ENCODE assay signal across 1 cellular context in the genomic region with DNA sequence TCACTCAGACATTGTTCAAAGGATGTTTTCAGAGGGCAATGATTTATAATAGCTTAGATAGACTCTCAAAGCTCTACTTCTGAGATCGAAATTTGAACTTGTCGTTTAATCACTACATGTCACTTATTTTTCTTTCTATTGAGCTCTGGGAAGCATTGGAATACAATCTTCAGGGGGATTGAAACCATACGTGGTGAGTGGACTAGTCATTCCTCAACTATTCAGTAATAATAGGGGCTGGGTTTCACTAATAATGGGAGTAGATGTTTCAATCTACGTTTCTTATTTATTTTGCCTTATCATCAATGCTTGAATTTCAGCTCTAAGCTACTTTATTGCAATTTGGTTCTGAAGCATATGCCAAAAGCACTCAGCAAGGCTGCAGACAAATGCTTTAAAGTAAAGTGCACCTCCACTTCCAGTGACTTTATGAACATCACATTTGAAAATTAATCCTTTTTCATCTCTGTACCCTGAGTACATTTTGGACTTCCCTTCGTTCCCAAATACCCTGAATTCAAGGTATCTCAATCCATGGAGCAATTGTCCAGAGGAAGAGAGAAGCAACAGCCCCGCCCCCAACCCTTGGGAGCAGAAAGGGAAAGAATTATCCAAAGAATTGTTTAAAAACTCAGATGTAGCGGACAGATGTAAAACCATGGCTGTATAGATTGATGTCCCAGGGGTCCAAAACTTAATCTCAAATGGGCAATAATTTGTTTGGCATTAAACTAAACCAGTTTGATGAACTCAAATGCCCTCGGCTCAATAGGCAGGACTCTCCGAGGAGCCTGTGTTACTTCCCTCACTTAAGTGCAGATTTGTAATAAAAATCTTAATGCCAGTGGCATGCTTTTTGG.
TF ChIP-seq lines count a peak whose summit lies in the region.

No MANE protein-coding gene starts in this region.

TF ChIP-seq in HCT116, 20 proteins besides CTCF, POLR2A, EP300 and RAD21 (continued from another document):
- TF ChIP-seq, protein P1, sequence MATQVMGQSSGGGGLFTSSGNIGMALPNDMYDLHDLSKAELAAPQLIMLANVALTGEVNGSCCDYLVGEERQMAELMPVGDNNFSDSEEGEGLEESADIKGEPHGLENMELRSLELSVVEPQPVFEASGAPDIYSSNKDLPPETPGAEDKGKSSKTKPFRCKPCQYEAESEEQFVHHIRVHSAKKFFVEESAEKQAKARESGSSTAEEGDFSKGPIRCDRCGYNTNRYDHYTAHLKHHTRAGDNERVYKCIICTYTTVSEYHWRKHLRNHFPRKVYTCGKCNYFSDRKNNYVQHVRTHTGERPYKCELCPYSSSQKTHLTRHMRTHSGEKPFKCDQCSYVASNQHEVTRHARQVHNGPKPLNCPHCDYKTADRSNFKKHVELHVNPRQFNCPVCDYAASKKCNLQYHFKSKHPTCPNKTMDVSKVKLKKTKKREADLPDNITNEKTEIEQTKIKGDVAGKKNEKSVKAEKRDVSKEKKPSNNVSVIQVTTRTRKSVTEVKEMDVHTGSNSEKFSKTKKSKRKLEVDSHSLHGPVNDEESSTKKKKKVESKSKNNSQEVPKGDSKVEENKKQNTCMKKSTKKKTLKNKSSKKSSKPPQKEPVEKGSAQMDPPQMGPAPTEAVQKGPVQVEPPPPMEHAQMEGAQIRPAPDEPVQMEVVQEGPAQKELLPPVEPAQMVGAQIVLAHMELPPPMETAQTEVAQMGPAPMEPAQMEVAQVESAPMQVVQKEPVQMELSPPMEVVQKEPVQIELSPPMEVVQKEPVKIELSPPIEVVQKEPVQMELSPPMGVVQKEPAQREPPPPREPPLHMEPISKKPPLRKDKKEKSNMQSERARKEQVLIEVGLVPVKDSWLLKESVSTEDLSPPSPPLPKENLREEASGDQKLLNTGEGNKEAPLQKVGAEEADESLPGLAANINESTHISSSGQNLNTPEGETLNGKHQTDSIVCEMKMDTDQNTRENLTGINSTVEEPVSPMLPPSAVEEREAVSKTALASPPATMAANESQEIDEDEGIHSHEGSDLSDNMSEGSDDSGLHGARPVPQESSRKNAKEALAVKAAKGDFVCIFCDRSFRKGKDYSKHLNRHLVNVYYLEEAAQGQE (IDR thresholded peaks at IDR 0.05; ENCODE audit: low read depth) = no peak
- TF ChIP-seq CBX3 (IDR thresholded peaks at IDR 0.05; ENCODE audit: low read depth) = no peak
- TF ChIP-seq ZBTB33 (IDR thresholded peaks at IDR 0.05; ENCODE audit: extremely low read depth, insufficient replicate concordance, low read length) = no peak
- no peak for TF ChIP-seq TCF7L2 (IDR thresholded peaks at IDR 0.05; ENCODE audit: borderline replicate concordance, extremely low read depth, insufficient read depth, insufficient read length)
- TF ChIP-seq CEBPB (IDR thresholded peaks at IDR 0.05; ENCODE audit: low read depth) = no peak
